Comparison of ENCODE assay signal across 21 cellular contexts in the genomic region with DNA sequence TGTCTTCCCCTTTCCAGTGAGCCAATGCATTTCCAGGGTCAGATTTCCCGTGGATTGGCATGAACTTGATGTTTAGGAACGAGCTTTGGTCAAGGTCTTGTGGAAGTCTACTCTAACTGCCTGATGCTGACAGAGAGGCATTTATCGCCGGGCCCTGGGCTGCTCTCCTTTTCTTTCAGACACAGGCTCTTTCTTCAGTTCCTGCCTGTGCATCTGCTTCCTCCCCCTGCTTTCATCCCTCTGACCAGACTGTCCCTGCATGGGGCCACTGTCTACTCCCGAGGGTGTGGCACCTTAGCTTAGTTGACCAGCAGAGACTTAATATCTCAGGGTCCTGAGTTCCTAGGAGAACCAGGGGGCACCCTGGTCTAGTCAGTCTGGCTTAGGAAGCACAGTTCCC. TPM values are rescaled to one million over a fixed set of nuclear protein-coding genes. Genes with fewer than 3 reads are reported as not detected.
DNase-seq lines count a peak whose midpoint lies in the region; ATAC-seq, FAIRE-seq and TF ChIP-seq lines count a peak whose summit lies in the region.
"Had no signal": no experiment of that assay in that cellular context is flagged by ENCODE, and none has a peak within 500 bp of the region (broad histone marks: within the 10 kb centered on the region; RNA-seq: fewer than 3 reads in every experiment).

No MANE protein-coding gene starts in this region.

- TF ChIP-seq EP300 in H1 (IDR thresholded peaks at IDR 0.05; ENCODE audit: borderline replicate concordance in 1 of 2, low read depth in 2 of 2, low read length in 2 of 2): no peak

- no peaks in the 10 kb centered on the region for H3K9me3 ChIP-seq in HCT116 (ENCODE audit: control insufficient read depth in 1 of 2, insufficient read depth in 1 of 2, low read depth in 1 of 2, low read length in 2 of 2)
- H3K9me3 ChIP-seq in H1 (ENCODE audit: insufficient read depth in 2 of 2, low read depth in 1 of 2, low read length in 1 of 2): no peaks in the 10 kb centered on the region
- no peaks in the 10 kb centered on the region for H3K9me3 ChIP-seq in neuronal stem cell (replicated peaks in 1 of 2; ENCODE audit: control insufficient read depth in 2 of 2, insufficient read depth in 1 of 2, low read depth in 1 of 2, low read length in 2 of 2)

- H3K4me3 ChIP-seq in HCT116 (replicated peaks in 1 of 2; ENCODE audit: low read depth in 1 of 2, low read length in 2 of 2) (no peak overlapping the region), H1 (ENCODE audit: extremely low read depth in 1 of 4, insufficient read depth in 2 of 4, low read depth in 3 of 4, low read length in 4 of 4) (no peak overlapping the region), neuronal stem cell (ENCODE audit: low read length in 2 of 2) (no peak overlapping the region)

- H3K36me3 ChIP-seq in HCT116 (ENCODE audit: control insufficient read depth in 1 of 2, insufficient read depth in 2 of 2, low read length in 2 of 2): no peaks in the 10 kb centered on the region
- H3K36me3 ChIP-seq in H1 (ENCODE audit: control insufficient read depth in 2 of 4, insufficient read depth in 4 of 4, low read length in 3 of 4): no peaks in the 10 kb centered on the region
- no peaks in the 10 kb centered on the region for H3K36me3 ChIP-seq in neuronal stem cell (replicated peaks in 1 of 2; ENCODE audit: control insufficient read depth in 2 of 2, insufficient read depth in 2 of 2, low read length in 2 of 2)

- no peaks in the 10 kb centered on the region for H4K20me1 ChIP-seq in HCT116 (ENCODE audit: insufficient read depth)
- H4K20me1 ChIP-seq in H1 (replicated peaks in 1 of 2; ENCODE audit: control insufficient read depth in 1 of 2, insufficient read depth in 2 of 2, low read length in 2 of 2): peaks cover 1 to 4% of the 10 kb centered on the region in 2 experiments

- H3K79me1 ChIP-seq in H1 (ENCODE audit: low read depth, low read length) (peaks cover 8% of the 10 kb centered on the region), neuronal stem cell (ENCODE audit: low read depth, low read length) (peaks cover 1% of the 10 kb centered on the region)

- H4K91ac ChIP-seq in H1 (replicated peaks; ENCODE audit: insufficient read length, low read length) (no peak overlapping the region), neuronal stem cell (ENCODE audit: low read depth, low read length, poor library complexity) (no peak overlapping the region)

- no peak overlapping the region for H3K56ac ChIP-seq in H1 (replicated peaks; ENCODE audit: insufficient read length, low read depth, low read length)

- FAIRE-seq in H1 (lab: Jason Lieb, UNC): no peak
- FAIRE-seq: GM19239, RCC 7860 had no signal

- no peak overlapping the region for H3K9ac ChIP-seq in HCT116 (ENCODE audit: low read length)
- no peak overlapping the region for H3K9ac ChIP-seq in H1 (replicated peaks in 1 of 4; ENCODE audit: extremely low read depth in 1 of 4, low read depth in 3 of 4, low read length in 3 of 4)
- H3K9ac ChIP-seq in neuronal stem cell (ENCODE audit: low read depth, low read length, poor library complexity): no peak overlapping the region

- H3K23me2 ChIP-seq in H1 (ENCODE audit: low read depth, low read length): no peaks in the 10 kb centered on the region; the same call in 1 of the 2 replicates

- TF ChIP-seq POLR2A in HCT116 (IDR thresholded peaks at IDR 0.05; ENCODE audit: borderline replicate concordance, extremely low read depth, insufficient read depth, insufficient read length) (no peak), H1 (IDR thresholded peaks at IDR 0.05; ENCODE audit: control extremely low read depth in 1 of 2, low read depth in 2 of 2, low read length in 2 of 2) (no peak)

- H4K8ac ChIP-seq in H1 (ENCODE audit: extremely low read depth, insufficient read depth, low read length) (no peak overlapping the region), neuronal stem cell (ENCODE audit: low read depth, low read length) (no peak overlapping the region)

- H2AFZ ChIP-seq in HCT116 (ENCODE audit: low read depth, low read length, poor library complexity, severe bottlenecking) (no peak overlapping the region), H1 (ENCODE audit: low read length) (no peak overlapping the region), neuronal stem cell (ENCODE audit: low read length) (no peak overlapping the region)

- CTCF ChIA-PET in HCT116 (lab: Charles Lee): interaction anchor here (0.7 to 2.3 kb wide), 2 partner anchors 10 to 249 kb away, joined by 3 to 6 read pairs; no protein-coding TSS in a partner anchor
- CTCF ChIA-PET in H1 (lab: Charles Lee; ENCODE audit: partially characterized antibody): interaction anchor here (0.7 to 14.3 kb wide), 5 partner anchors 10 to 1162 kb away, joined by 3 to 168 read pairs (median 5); no protein-coding TSS in a partner anchor

- intact Hi-C loops in HCT116 (cut with micrococcal nuclease): no loop called here

- H2BK15ac ChIP-seq in H1 (ENCODE audit: low read length) (peak overlapping the region; percentile 97; the same call in 1 of the 2 replicates), neuronal stem cell (ENCODE audit: low read length) (no peak overlapping the region)

- no peak overlapping the region for H2BK20ac ChIP-seq in H1 (ENCODE audit: low read length)

- TF ChIP-seq CTCF in HCT116 (IDR thresholded peaks at IDR 0.05 in 2 of 3, conservative IDR thresholded peaks at IDR 0.05 in 1 of 3; ENCODE audit: borderline replicate concordance in 1 of 3, insufficient read depth in 1 of 3, low read depth in 2 of 3, low read length in 2 of 3) (no peak), H1 (IDR thresholded peaks at IDR 0.05; ENCODE audit: control extremely low read depth in 1 of 3, insufficient read depth in 1 of 3, low read depth in 1 of 3, low read length in 3 of 3) (no peak)

- no peaks in the 10 kb centered on the region for H3K9me2 ChIP-seq in HCT116 (ENCODE audit: insufficient read depth)

- BruUV-seq in HCT116 (replicated peaks; lab: Mats Ljungman, UMichigan): no TSS peak

- TF ChIP-seq RAD21 in HCT116 (IDR thresholded peaks at IDR 0.05; ENCODE audit: low read depth) (no peak), H1 (IDR thresholded peaks at IDR 0.05 in 1 of 2, conservative IDR thresholded peaks at IDR 0.05 in 1 of 2; ENCODE audit: low read depth in 2 of 2, low read length in 2 of 2) (no peak)

- H3K27me3 ChIP-seq in HCT116 (ENCODE audit: insufficient read depth, low read length) (no peaks in the 10 kb centered on the region), H1 (replicated peaks in 1 of 4; ENCODE audit: control insufficient read depth in 3 of 4, extremely low read depth in 1 of 4, insufficient read depth in 3 of 4, low read length in 3 of 4) (no peaks in the 10 kb centered on the region), neuronal stem cell (ENCODE audit: control insufficient read depth in 3 of 3, insufficient read depth in 3 of 3, low read depth in 1 of 3, low read length in 3 of 3) (no peaks in the 10 kb centered on the region)

- H3K4me2 ChIP-seq in HCT116 (ENCODE audit: low read length): peak overlapping the region; percentile 35; the same call in 1 of the 2 replicates
- no peak overlapping the region for H3K4me2 ChIP-seq in H1 (ENCODE audit: insufficient read depth in 1 of 2, low read depth in 2 of 2, low read length in 2 of 2)
- H3K4me2 ChIP-seq in neuronal stem cell (ENCODE audit: insufficient read depth, low read length, poor library complexity, severe bottlenecking): no peak overlapping the region

- H2AK5ac ChIP-seq in H1 (ENCODE audit: low read depth, low read length): peak overlapping the region; percentile 97
- peak overlapping the region; percentile 29 for H2AK5ac ChIP-seq in neuronal stem cell (ENCODE audit: low read depth, low read length)

- H3K4me1 ChIP-seq in HCT116 (ENCODE audit: control insufficient read depth in 1 of 2, insufficient read depth in 2 of 2, low read length in 2 of 2) (peaks cover 28 to 38% of the 10 kb centered on the region in 2 experiments), H1 (replicated peaks in 1 of 4; ENCODE audit: control insufficient read depth in 3 of 4, insufficient read depth in 4 of 4, low read length in 3 of 4) (no peaks in the 10 kb centered on the region), neuronal stem cell (ENCODE audit: control insufficient read depth in 2 of 2, insufficient read depth in 1 of 2, low read depth in 1 of 2, low read length in 2 of 2) (peaks cover 0 to 2% of the 10 kb centered on the region in 2 donors)

- H2BK120ac ChIP-seq in H1 (replicated peaks; ENCODE audit: low read depth, low read length) (no peak overlapping the region), neuronal stem cell (ENCODE audit: low read depth, low read length) (no peak overlapping the region)

- WGBS in H1 (ENCODE audit: extremely low coverage in 1 of 2, insufficient coverage in 1 of 2, insufficient read length in 1 of 2, insufficient replicate concordance in 2 of 2, low coverage in 1 of 2, low lambda C conversion rate in 2 of 2, missing lambda C conversion rate in 1 of 2), 2 experiments: 87% methylated on average over 5 of the region's 5 CpGs; no CpG with 5 or more reads in 1 of the 2 experiments
- no CpG with 5 or more reads among the region's 5 CpGs for WGBS in neuronal stem cell (ENCODE audit: extremely low coverage in 2 of 2, insufficient read length in 2 of 2, insufficient replicate concordance in 1 of 2), 2 donors

- DNase-seq in COLO829 (ENCODE audit: low spot score) (peak; percentile 26), HCT116 (ENCODE audit: low read depth, low spot score) (no peak), H1 (ENCODE audit: low read depth in 1 of 2, low spot score in 2 of 2) (peak in 1 of 2 experiments; percentile 44), neuronal stem cell (ENCODE audit: low spot score) (no peak), germinal center (ENCODE audit: low spot score) (no peak), NCI-H2107 (lab: John Stamatoyannopoulos, UW) (no peak)
- DNase-seq: CD4-positive, CD25-positive, alpha-beta regulatory T cell; COR-L47; DMS79; GOT3; NCI-H1105; NCI-H146; NCI-H2029 treated with DMSO at 0.1 percent for 48 hours; NCI-H2171 treated with DMSO at 0.1 percent for 48 hours; NCI-H524 treated with DMSO at 0.1 percent for 48 hours; OCI-M1; SHP77 had no signal

- no peak overlapping the region for H3K14ac ChIP-seq in H1 (ENCODE audit: insufficient read length)
- H3K14ac ChIP-seq in neuronal stem cell (ENCODE audit: low read length): no peak overlapping the region

- RAD21 ChIA-PET in HCT116 (lab: Charles Lee; ENCODE audit: low non-redundant PET in 1 of 2, low total read pairs in 2 of 2, uncharacterized antibody in 2 of 2, unreplicated experiment in 2 of 2): no interaction called here

- H3K79me2 ChIP-seq in HCT116 (ENCODE audit: insufficient read depth, low read length) (no peaks in the 10 kb centered on the region), H1 (ENCODE audit: control insufficient read depth in 1 of 2, insufficient read depth in 2 of 2, low read length in 2 of 2) (peaks cover 0 to 4% of the 10 kb centered on the region in 2 experiments; a peak in 1 of 4 replicates)

- H2BK12ac ChIP-seq in H1 (ENCODE audit: low read depth, low read length) (no peak overlapping the region), neuronal stem cell (ENCODE audit: low read length) (no peak overlapping the region)

- POLR2A ChIA-PET in HCT116 (lab: Charles Lee) (no interaction called here), H1 (lab: Charles Lee; ENCODE audit: partially characterized antibody) (no interaction called here)

- H3K23ac ChIP-seq in H1 (ENCODE audit: insufficient read length): no peak overlapping the region
- no peak overlapping the region for H3K23ac ChIP-seq in neuronal stem cell (ENCODE audit: low read depth, low read length, poor library complexity)

- H3K27ac ChIP-seq in HCT116 (ENCODE audit: low read depth, low read length) (no peak overlapping the region), H1 (ENCODE audit: low read depth, low read length) (no peak overlapping the region; the same call in 1 of the 2 replicates), neuronal stem cell (replicated peaks; ENCODE audit: low read length) (no peak overlapping the region)
- H3K27ac ChIP-seq: HL-60 had no signal

- no peak overlapping the region; the same call in 1 of the 2 replicates for H3K18ac ChIP-seq in H1 (ENCODE audit: extremely low read depth, low read length)
- no peak overlapping the region for H3K18ac ChIP-seq in neuronal stem cell (ENCODE audit: low read length)

- no peak overlapping the region for H2BK5ac ChIP-seq in H1 (ENCODE audit: low read depth, low read length)
- no peak overlapping the region for H2BK5ac ChIP-seq in neuronal stem cell (ENCODE audit: low read length)

- H4K5ac ChIP-seq in H1 (ENCODE audit: insufficient read length, low read depth, low read length): no peak overlapping the region

- H3K4ac ChIP-seq in H1 (replicated peaks; ENCODE audit: insufficient read length, low read depth, low read length) (no peak overlapping the region), neuronal stem cell (ENCODE audit: low read length) (no peak overlapping the region)

- ATAC-seq in HCT116 (no peak), HG03439 (IDR thresholded peaks at IDR 0.05; ENCODE audit: unreplicated experiment) (no peak)

RNA-seq across cellular contexts. Expression of a gene that starts 41.2 kb away (rescaled TPM):
- total RNA-seq in HCT116 (2021; ENCODE audit: unreplicated experiment): 7.6 TPM
- polyA plus RNA-seq in HCT116 (2012): 4.2 and 7.3 TPM in 2 replicates
- total RNA-seq in H1 (2021; fragmentation: NEBNext Ultra II Directional; extraction: Animal tissue kit (Norgen Biotek cat#: 25700)): 22.9 and 23.5 TPM in 2 replicates
- polyA plus RNA-seq in H1 (2011; rRNA removed): 20.0 and 33.6 TPM in 2 replicates
- 22.3 TPM for polyA plus RNA-seq in H1 (2011; cell fraction: cytosol; rRNA removed)
- 60.4 TPM for polyA plus RNA-seq in H1 (2011; cell fraction: nucleus; rRNA removed)
- polyA plus RNA-seq in H1 (2012, experiment 1 of 2): 17.1 to 18.7 TPM (median 18.3 TPM) in 4 replicates
- polyA plus RNA-seq in H1 (2012, experiment 2 of 2): 8.8 TPM
- polyA plus RNA-seq in H1 (2013, experiment 1 of 2): 13.6 TPM
- 12.3 TPM for polyA plus RNA-seq in H1 (2013, experiment 2 of 2)
- 36.4 and 39.3 TPM in 2 replicates for polyA minus RNA-seq in H1 (2011; rRNA and poly(A)+ RNA removed)
- 14.5 TPM for polyA minus RNA-seq in H1 (2011; cell fraction: cytosol; rRNA and poly(A)+ RNA removed)
- 58.2 TPM for polyA minus RNA-seq in H1 (2011; cell fraction: nucleus; rRNA and poly(A)+ RNA removed)
- 12.8 TPM for polyA plus RNA-seq in neuronal stem cell (2013, experiment 1 of 2)
- 12.1 TPM for polyA plus RNA-seq in neuronal stem cell (2013, experiment 2 of 2)
